Comparison of ENCODE assay signal across 15 cellular contexts in the genomic region with DNA sequence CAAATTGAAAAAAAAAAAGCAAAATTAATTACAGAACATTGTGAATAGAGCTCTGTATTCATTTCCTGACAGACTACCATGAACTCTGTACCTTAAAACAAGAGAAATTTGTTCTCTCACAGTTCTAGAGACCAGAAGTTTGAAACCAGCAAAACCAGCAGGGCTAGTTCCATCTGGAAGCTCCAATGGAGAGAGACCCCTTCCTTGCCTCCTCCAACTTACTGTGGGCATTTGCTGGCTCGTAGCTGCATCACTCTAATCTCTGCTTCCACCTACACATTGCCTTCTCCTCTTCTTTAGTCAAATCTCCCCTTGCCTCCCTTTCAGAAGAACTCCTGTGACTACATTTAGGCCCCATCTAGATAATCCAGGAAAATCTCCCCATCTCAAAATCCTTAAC. TPM values are rescaled to one million over a fixed set of nuclear protein-coding genes. Genes with fewer than 3 reads are reported as not detected.
DNase-seq lines count a peak whose midpoint lies in the region; ATAC-seq and TF ChIP-seq lines count a peak whose summit lies in the region.
"Had no signal": no experiment of that assay in that cellular context is flagged by ENCODE, and none has a peak within 500 bp of the region (broad histone marks: within the 10 kb centered on the region; RNA-seq: fewer than 3 reads in every experiment).

No MANE protein-coding gene starts in this region.

- TF ChIP-seq CTCF in Caco-2 (IDR thresholded peaks at IDR 0.05; ENCODE audit: insufficient read depth in 1 of 2, low read depth in 1 of 2, low read length in 1 of 2, severe bottlenecking in 1 of 2, unreplicated experiment in 1 of 2) (no peak), HEK293 (tag by site-specific recombination; IDR thresholded peaks at IDR 0.05) (no peak), WTC11 (IDR thresholded peaks at IDR 0.05) (no peak), neural progenitor cell (IDR thresholded peaks at IDR 0.05) (no peak)

- no TSS peak for BruUV-seq in Caco-2 (replicated peaks; lab: Mats Ljungman, UMichigan)

- POLR2A ChIA-PET in Caco-2 (lab: Charles Lee): no interaction called here
- POLR2A ChIA-PET in HEK293 (lab: Yijun Ruan, JAX): no interaction called here
- POLR2A ChIA-PET in WTC11 (lab: Charles Lee): interaction anchor here (0.8 kb wide), 1 partner anchor 132 kb away, joined by 3 read pairs; the partner anchor contains the start of gene BCL10

- no peak overlapping the region for H3K4me2 ChIP-seq in neural progenitor cell

- H3K27me3 ChIP-seq in Caco-2 (replicated peaks; ENCODE audit: control insufficient read depth, insufficient read depth, low read length): no peaks in the 10 kb centered on the region
- H3K27me3 ChIP-seq in neural progenitor cell: no peaks in the 10 kb centered on the region

- ATAC-seq in WTC11: peak; percentile 70
- no peak for ATAC-seq in GM19035 (IDR thresholded peaks at IDR 0.05; ENCODE audit: unreplicated experiment)
- no peak for ATAC-seq in left lobe of liver

- CTCF ChIA-PET in Caco-2 (lab: Charles Lee) (interaction anchor here (0.6 to 1.4 kb wide), 2 partner anchors 22 to 110 kb away, joined by 3 to 6 read pairs; no protein-coding TSS in a partner anchor), HEK293 (lab: Yijun Ruan, JAX) (interaction anchor here (1.0 kb wide), 2 partner anchors 110 to 201 kb away, joined by 3 read pairs; no protein-coding TSS in a partner anchor), WTC11 (lab: Charles Lee) (interaction anchor here (1.2 to 1.8 kb wide), 2 partner anchors 115 to 199 kb away, joined by 4 to 8 read pairs; partner anchors contain the start of gene C1orf52)
- CTCF ChIA-PET in activated naive CD4-positive, alpha-beta T cell treated with anti-CD3 and anti-CD28 coated beads for 36 hours (lab: Charles Lee): no interaction called here

- no peak overlapping the region for H2AFZ ChIP-seq in neural progenitor cell (replicated peaks)

- H3K36me3 ChIP-seq in Caco-2 (ENCODE audit: control insufficient read depth, insufficient read depth, low read length) (no peaks in the 10 kb centered on the region), HEK293 (ENCODE audit: control insufficient read depth in 2 of 2, insufficient read depth in 1 of 2, low read length in 2 of 2) (no peaks in the 10 kb centered on the region), neural progenitor cell (no peaks in the 10 kb centered on the region)

- peak; percentile 28 to 42 for DNase-seq in Caco-2
- DNase-seq in WTC11 (ENCODE audit: low spot score): no peak
- peak; percentile 44 for DNase-seq in left kidney (ENCODE audit: low read depth, low spot score)
- DNase-seq in activated naive CD4-positive, alpha-beta T cell treated with anti-CD3 and anti-CD28 coated beads for 36 hours: no peak
- DNase-seq in neural progenitor cell (ENCODE audit: low spot score): no peak
- no peak for DNase-seq in left lobe of liver (ENCODE audit: low spot score)
- DNase-seq: DMS79 treated with DMSO at 0.1 percent for 48 hours, GDM1, KBM-7, NCI-H1436 treated with DMSO at 0.1 percent for 48 hours, NCI-H2107, NCI-H345 had no signal

- no peak overlapping the region for H3K4me3 ChIP-seq in Caco-2 (ENCODE audit: low read depth, low read length)
- no peak overlapping the region for H3K4me3 ChIP-seq in HEK293 (ENCODE audit: low read depth, low read length)
- H3K4me3 ChIP-seq in neural progenitor cell: no peak overlapping the region

- H3K4me1 ChIP-seq in Caco-2 (peaks cover 25% of the 10 kb centered on the region), HEK293 (ENCODE audit: control insufficient read depth, insufficient read depth, low read length) (no peaks in the 10 kb centered on the region), neural progenitor cell (peaks cover 4% of the 10 kb centered on the region)

- no peaks in the 10 kb centered on the region for H3F3A ChIP-seq in neural progenitor cell (ENCODE audit: low read depth)

- H3K9ac ChIP-seq in neural progenitor cell: no peak overlapping the region

- no peaks in the 10 kb centered on the region for H3K9me3 ChIP-seq in Caco-2
- H3K9me3 ChIP-seq in HEK293 (ENCODE audit: control insufficient read depth, insufficient read depth, low read depth, low read length): no peaks in the 10 kb centered on the region
- H3K9me3 ChIP-seq in neural progenitor cell (ENCODE audit: low read depth): no peaks in the 10 kb centered on the region

- H3K79me2 ChIP-seq in neural progenitor cell (ENCODE audit: low read depth): no peaks in the 10 kb centered on the region

- intact Hi-C loops in Caco-2 (cut with micrococcal nuclease; ENCODE audit: unreplicated experiment): loop anchor here (1.0 kb wide), 1 partner anchor 9 kb away; no protein-coding TSS in a partner anchor
- intact Hi-C loops in activated naive CD4-positive, alpha-beta T cell treated with anti-CD3 and anti-CD28 coated beads for 36 hours (cut with micrococcal nuclease): no loop called here

- H3K4me3 Mint-ChIP-seq in Caco-2 (ENCODE audit: unreplicated experiment): no peak overlapping the region
- H3K4me3 Mint-ChIP-seq in WTC11: no peak overlapping the region
- H3K4me3 Mint-ChIP-seq in activated naive CD4-positive, alpha-beta T cell treated with anti-CD3 and anti-CD28 coated beads for 36 hours: no peak overlapping the region
- H3K4me3 Mint-ChIP-seq in neural progenitor cell: no peak overlapping the region
- H3K4me3 Mint-ChIP-seq: CD14-positive monocyte had no signal

- H3K4me1 Mint-ChIP-seq in Caco-2 (ENCODE audit: low read depth, unreplicated experiment) (peaks cover 31% of the 10 kb centered on the region), WTC11 (peaks cover 46% of the 10 kb centered on the region), neural progenitor cell (peaks cover 19% of the 10 kb centered on the region)
- peaks cover 14% of the 10 kb centered on the region for H3K4me1 Mint-ChIP-seq in activated naive CD4-positive, alpha-beta T cell treated with anti-CD3 and anti-CD28 coated beads for 36 hours (ENCODE audit: low read depth)

- H3K27me3 Mint-ChIP-seq in Caco-2 (ENCODE audit: insufficient read depth, unreplicated experiment) (no peaks in the 10 kb centered on the region), WTC11 (ENCODE audit: low read depth) (no peaks in the 10 kb centered on the region), neural progenitor cell (ENCODE audit: insufficient read depth, low read depth) (no peaks in the 10 kb centered on the region)
- peaks cover 4% of the 10 kb centered on the region for H3K27me3 Mint-ChIP-seq in activated naive CD4-positive, alpha-beta T cell treated with anti-CD3 and anti-CD28 coated beads for 36 hours (ENCODE audit: low read depth)

- no peaks in the 10 kb centered on the region for H4K20me1 ChIP-seq in neural progenitor cell (ENCODE audit: low read depth)

- H3K27ac ChIP-seq in HEK293 (ENCODE audit: extremely low read depth, low read depth, low read length): no peak overlapping the region
- H3K27ac ChIP-seq in neural progenitor cell: no peak overlapping the region

- H3K9me3 Mint-ChIP-seq in Caco-2 (ENCODE audit: unreplicated experiment) (no peaks in the 10 kb centered on the region), WTC11 (no peaks in the 10 kb centered on the region), neural progenitor cell (no peaks in the 10 kb centered on the region)
- H3K9me3 Mint-ChIP-seq in activated naive CD4-positive, alpha-beta T cell treated with anti-CD3 and anti-CD28 coated beads for 36 hours: no peaks in the 10 kb centered on the region

- H3K36me3 Mint-ChIP-seq in Caco-2 (ENCODE audit: insufficient read depth, unreplicated experiment) (peaks cover 18% of the 10 kb centered on the region), WTC11 (no peaks in the 10 kb centered on the region), neural progenitor cell (no peaks in the 10 kb centered on the region)
- H3K36me3 Mint-ChIP-seq in activated naive CD4-positive, alpha-beta T cell treated with anti-CD3 and anti-CD28 coated beads for 36 hours (ENCODE audit: low read depth): no peaks in the 10 kb centered on the region
- H3K36me3 Mint-ChIP-seq: CD14-positive monocyte had no signal

- H3K27ac Mint-ChIP-seq in Caco-2 (ENCODE audit: unreplicated experiment) (peak overlapping the region; percentile 67), WTC11 (peak overlapping the region; percentile 75), neural progenitor cell (no peak overlapping the region)
- no peak overlapping the region for H3K27ac Mint-ChIP-seq in activated naive CD4-positive, alpha-beta T cell treated with anti-CD3 and anti-CD28 coated beads for 36 hours
- H3K27ac Mint-ChIP-seq: CD14-positive monocyte had no signal

TF ChIP-seq in HEK293, 187 proteins besides CTCF, POLR2A, EP300 and RAD21 (continues in another document):
- TF ChIP-seq ZNF514 (tag by site-specific recombination; IDR thresholded peaks at IDR 0.05) (no peak), ELK4 (IDR thresholded peaks at IDR 0.05; ENCODE audit: borderline replicate concordance, low read depth, low read length) (no peak)

TF ChIP-seq in WTC11, 78 proteins besides CTCF, POLR2A, EP300 and RAD21:
- TF ChIP-seq SOX15 (CRISPR knock-in tag; IDR thresholded peaks at IDR 0.05) (no peak), NR1H2 (CRISPR knock-in tag; IDR thresholded peaks at IDR 0.05) (no peak), ZNF671 (CRISPR knock-in tag; IDR thresholded peaks at IDR 0.05) (no peak), PRRX2 (CRISPR knock-in tag; IDR thresholded peaks at IDR 0.05) (no peak), NFATC4 (CRISPR knock-in tag; IDR thresholded peaks at IDR 0.05) (no peak), CREM (CRISPR knock-in tag; IDR thresholded peaks at IDR 0.05) (no peak)

RNA-seq across cellular contexts. Expression of gene SYDE2, which starts 56.5 kb away (rescaled TPM):
- total RNA-seq in Caco-2 (2022) (19.1 and 19.9 TPM in 2 replicates), WTC11 (2021) (11.0 to 13.8 TPM (median 11.4 TPM) in 3 replicates), neural progenitor cell (ENCODE audit: low replicate concordance) (10.9 and 12.0 TPM in 2 replicates), left lobe of liver (4.8 TPM)
- 1 to 10 TPM; 4.4 to 5.1 TPM for total RNA-seq in activated naive CD4-positive, alpha-beta T cell treated with anti-CD3 and anti-CD28 coated beads for 36 hours

Comparison
In these comparisons a context has a peak if more than half of its experiments do, and no peak if none do; other contexts are left out.
1. DNase-seq: peak in Caco-2 (2 of 2) and left kidney (single experiment); none in WTC11 (single experiment), activated naive CD4-positive, alpha-beta T cell treated with anti-CD3 and anti-CD28 coated beads for 36 hours (single experiment), neural progenitor cell (single experiment) and left lobe of liver (single experiment).
2. H3K27ac Mint-ChIP-seq: peak in Caco-2 (single experiment) and WTC11 (single experiment); none in activated naive CD4-positive, alpha-beta T cell treated with anti-CD3 and anti-CD28 coated beads for 36 hours (single experiment) and neural progenitor cell (single experiment).